ENCODE assay signal across 1 cellular context in genomic region chr3:61687206-61687605, GRCh38.
A peak's percentile ranks its signal among the peaks of the same experiment; 100 is the strongest.
TF ChIP-seq lines count a peak whose summit lies in the region.

No MANE protein-coding gene starts in this region.

TF ChIP-seq in HepG2, 621 proteins besides CTCF, POLR2A, EP300 and RAD21 (continued from another document):
- TF ChIP-seq POGZ (CRISPR knock-in tag; IDR thresholded peaks at IDR 0.05) (0 out of 2 replicates have a peak, but pooled peaks have one; percentile 28), ZNF224 (CRISPR knock-in tag; IDR thresholded peaks at IDR 0.05) (no peak), GATAD2A (CRISPR knock-in tag; IDR thresholded peaks at IDR 0.05) (peak; percentile 23; the same call in 1 of the 2 replicates), ZNF891 (CRISPR knock-in tag; IDR thresholded peaks at IDR 0.05) (no peak), DR1 (CRISPR knock-in tag; IDR thresholded peaks at IDR 0.05) (no peak), ZBTB2 (CRISPR knock-in tag; IDR thresholded peaks at IDR 0.05; ENCODE audit: low read depth) (no peak), HMG20A (CRISPR knock-in tag; IDR thresholded peaks at IDR 0.05; ENCODE audit: borderline replicate concordance) (no peak), ZFY (CRISPR knock-in tag; IDR thresholded peaks at IDR 0.05) (no peak), TFDP2 (CRISPR knock-in tag; IDR thresholded peaks at IDR 0.05) (no peak), NR0B2 (CRISPR knock-in tag; IDR thresholded peaks at IDR 0.05) (no peak), MLLT10 (CRISPR knock-in tag; IDR thresholded peaks at IDR 0.05) (no peak), ASH2L (IDR thresholded peaks at IDR 0.05; ENCODE audit: insufficient read length, low read depth, low read length) (no peak), WIZ (CRISPR knock-in tag; IDR thresholded peaks at IDR 0.05) (no peak), TP53 (CRISPR knock-in tag; conservative IDR thresholded peaks at IDR 0.05) (no peak), NAIF1 (CRISPR knock-in tag; IDR thresholded peaks at IDR 0.05; ENCODE audit: borderline replicate concordance) (no peak), ZBTB20 (CRISPR knock-in tag; IDR thresholded peaks at IDR 0.05; ENCODE audit: borderline replicate concordance, low read depth) (no peak), KLF15 (CRISPR knock-in tag; IDR thresholded peaks at IDR 0.05; ENCODE audit: borderline replicate concordance) (no peak), PHB2 (IDR thresholded peaks at IDR 0.05; ENCODE audit: partially characterized antibody) (no peak), ZNF503 (CRISPR knock-in tag; IDR thresholded peaks at IDR 0.05) (no peak), ARHGAP35 (CRISPR knock-in tag; IDR thresholded peaks at IDR 0.05; ENCODE audit: borderline replicate concordance) (no peak), MIXL1 (CRISPR knock-in tag; IDR thresholded peaks at IDR 0.05) (no peak), ZSCAN12 (CRISPR knock-in tag; IDR thresholded peaks at IDR 0.05) (no peak), ZNF850 (CRISPR knock-in tag; conservative IDR thresholded peaks at IDR 0.05) (no peak)
- TF ChIP-seq, protein P1, sequence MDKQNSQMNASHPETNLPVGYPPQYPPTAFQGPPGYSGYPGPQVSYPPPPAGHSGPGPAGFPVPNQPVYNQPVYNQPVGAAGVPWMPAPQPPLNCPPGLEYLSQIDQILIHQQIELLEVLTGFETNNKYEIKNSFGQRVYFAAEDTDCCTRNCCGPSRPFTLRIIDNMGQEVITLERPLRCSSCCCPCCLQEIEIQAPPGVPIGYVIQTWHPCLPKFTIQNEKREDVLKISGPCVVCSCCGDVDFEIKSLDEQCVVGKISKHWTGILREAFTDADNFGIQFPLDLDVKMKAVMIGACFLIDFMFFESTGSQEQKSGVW (CRISPR knock-in tag; IDR thresholded peaks at IDR 0.05; ENCODE audit: borderline replicate concordance): no peak
- TF ChIP-seq, protein P2, sequence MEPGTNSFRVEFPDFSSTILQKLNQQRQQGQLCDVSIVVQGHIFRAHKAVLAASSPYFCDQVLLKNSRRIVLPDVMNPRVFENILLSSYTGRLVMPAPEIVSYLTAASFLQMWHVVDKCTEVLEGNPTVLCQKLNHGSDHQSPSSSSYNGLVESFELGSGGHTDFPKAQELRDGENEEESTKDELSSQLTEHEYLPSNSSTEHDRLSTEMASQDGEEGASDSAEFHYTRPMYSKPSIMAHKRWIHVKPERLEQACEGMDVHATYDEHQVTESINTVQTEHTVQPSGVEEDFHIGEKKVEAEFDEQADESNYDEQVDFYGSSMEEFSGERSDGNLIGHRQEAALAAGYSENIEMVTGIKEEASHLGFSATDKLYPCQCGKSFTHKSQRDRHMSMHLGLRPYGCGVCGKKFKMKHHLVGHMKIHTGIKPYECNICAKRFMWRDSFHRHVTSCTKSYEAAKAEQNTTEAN (CRISPR knock-in tag; conservative IDR thresholded peaks at IDR 0.05): no peak
- TF ChIP-seq, protein P3, sequence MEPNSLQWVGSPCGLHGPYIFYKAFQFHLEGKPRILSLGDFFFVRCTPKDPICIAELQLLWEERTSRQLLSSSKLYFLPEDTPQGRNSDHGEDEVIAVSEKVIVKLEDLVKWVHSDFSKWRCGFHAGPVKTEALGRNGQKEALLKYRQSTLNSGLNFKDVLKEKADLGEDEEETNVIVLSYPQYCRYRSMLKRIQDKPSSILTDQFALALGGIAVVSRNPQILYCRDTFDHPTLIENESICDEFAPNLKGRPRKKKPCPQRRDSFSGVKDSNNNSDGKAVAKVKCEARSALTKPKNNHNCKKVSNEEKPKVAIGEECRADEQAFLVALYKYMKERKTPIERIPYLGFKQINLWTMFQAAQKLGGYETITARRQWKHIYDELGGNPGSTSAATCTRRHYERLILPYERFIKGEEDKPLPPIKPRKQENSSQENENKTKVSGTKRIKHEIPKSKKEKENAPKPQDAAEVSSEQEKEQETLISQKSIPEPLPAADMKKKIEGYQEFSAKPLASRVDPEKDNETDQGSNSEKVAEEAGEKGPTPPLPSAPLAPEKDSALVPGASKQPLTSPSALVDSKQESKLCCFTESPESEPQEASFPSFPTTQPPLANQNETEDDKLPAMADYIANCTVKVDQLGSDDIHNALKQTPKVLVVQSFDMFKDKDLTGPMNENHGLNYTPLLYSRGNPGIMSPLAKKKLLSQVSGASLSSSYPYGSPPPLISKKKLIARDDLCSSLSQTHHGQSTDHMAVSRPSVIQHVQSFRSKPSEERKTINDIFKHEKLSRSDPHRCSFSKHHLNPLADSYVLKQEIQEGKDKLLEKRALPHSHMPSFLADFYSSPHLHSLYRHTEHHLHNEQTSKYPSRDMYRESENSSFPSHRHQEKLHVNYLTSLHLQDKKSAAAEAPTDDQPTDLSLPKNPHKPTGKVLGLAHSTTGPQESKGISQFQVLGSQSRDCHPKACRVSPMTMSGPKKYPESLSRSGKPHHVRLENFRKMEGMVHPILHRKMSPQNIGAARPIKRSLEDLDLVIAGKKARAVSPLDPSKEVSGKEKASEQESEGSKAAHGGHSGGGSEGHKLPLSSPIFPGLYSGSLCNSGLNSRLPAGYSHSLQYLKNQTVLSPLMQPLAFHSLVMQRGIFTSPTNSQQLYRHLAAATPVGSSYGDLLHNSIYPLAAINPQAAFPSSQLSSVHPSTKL (CRISPR knock-in tag; IDR thresholded peaks at IDR 0.05): 0 out of 2 replicates have a peak, but pooled peaks have one; percentile 14
- TF ChIP-seq, protein P4, sequence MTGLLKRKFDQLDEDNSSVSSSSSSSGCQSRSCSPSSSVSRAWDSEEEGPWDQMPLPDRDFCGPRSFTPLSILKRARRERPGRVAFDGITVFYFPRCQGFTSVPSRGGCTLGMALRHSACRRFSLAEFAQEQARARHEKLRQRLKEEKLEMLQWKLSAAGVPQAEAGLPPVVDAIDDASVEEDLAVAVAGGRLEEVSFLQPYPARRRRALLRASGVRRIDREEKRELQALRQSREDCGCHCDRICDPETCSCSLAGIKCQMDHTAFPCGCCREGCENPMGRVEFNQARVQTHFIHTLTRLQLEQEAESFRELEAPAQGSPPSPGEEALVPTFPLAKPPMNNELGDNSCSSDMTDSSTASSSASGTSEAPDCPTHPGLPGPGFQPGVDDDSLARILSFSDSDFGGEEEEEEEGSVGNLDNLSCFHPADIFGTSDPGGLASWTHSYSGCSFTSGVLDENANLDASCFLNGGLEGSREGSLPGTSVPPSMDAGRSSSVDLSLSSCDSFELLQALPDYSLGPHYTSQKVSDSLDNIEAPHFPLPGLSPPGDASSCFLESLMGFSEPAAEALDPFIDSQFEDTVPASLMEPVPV (CRISPR knock-in tag; IDR thresholded peaks at IDR 0.05): no peak
